In the genomic region with DNA sequence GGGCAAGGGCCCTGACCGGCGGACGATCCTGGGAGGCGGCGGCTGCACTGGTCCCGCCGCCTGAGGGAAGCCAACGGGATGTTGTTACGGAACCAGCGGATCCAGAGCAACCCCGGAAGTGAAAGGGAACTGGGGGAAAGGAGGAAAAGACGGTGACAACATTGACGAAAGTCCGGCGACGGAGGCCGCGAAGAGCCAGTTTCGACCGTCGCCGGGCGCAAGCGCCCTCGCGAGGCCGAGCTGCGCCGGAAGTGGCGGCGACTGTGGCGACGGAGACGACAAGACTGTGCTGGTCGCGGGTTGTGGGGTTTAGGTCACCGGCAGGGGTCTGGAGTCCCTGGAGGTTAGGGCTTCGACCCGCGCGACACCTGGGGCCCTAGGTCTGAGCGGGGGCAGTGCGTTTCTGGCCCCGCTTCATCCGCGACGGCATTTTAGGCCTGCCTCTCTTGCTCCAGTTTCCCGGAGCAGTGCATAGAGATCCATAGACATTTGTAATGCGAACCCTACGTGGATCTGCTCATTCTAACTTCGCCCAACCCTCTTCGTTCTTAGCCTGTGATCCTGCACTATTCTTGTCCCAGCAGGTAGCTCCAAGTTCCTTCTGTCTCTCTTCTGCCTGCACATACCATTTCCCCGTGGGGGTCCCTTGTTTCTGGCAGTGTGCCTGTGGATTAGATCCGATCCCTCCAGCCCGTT, we compare ENCODE assay signal across 8 cellular contexts. TPM values are rescaled to one million over a fixed set of nuclear protein-coding genes. Genes with fewer than 3 reads are reported as not detected.
DNase-seq lines count a peak whose midpoint lies in the region.

A gene (minus strand): TSS at position 120 of the 696 bp plus-strand sequence. CDS start 138 bp downstream, outside the sequence.

- peaks cover 7% of the 10 kb centered on the region for H3K4me1 ChIP-seq in HAP-1
- peaks cover 4% of the 10 kb centered on the region; the same call in 1 of the 2 replicates for H3K4me1 ChIP-seq in SJCRH30

- peak within 1 kb of the TSS; percentile 70 for H3K27ac ChIP-seq in SJCRH30

- H3K4me3 ChIP-seq in HAP-1 (peak within 1 kb of the TSS; percentile 88), MG63 (peak within 1 kb of the TSS; percentile 63), SJCRH30 (peak within 1 kb of the TSS; percentile 73)

- H3K36me3 ChIP-seq in HAP-1 (replicated peaks) (no peaks in the 10 kb centered on the region; the same call in 1 of the 2 replicates), MG63 (no peaks in the 10 kb centered on the region), SJCRH30 (no peaks in the 10 kb centered on the region)

- DNase-seq in GF-D8 (lab: John Stamatoyannopoulos, UW) = peak; percentile 70
- DNase-seq in HAP-1 (ENCODE audit: low spot score in 2 of 2) = peak; percentile 83 to 85
- DNase-seq in MG63 = peak; percentile 78
- peak; percentile 81 to 87 for DNase-seq in SJCRH30
- peak; percentile 39 to 64 (median 53) for DNase-seq in activated naive CD4-positive, alpha-beta T cell (lab: John Stamatoyannopoulos, UW)
- DNase-seq in germinal center (ENCODE audit: low spot score) = peak; percentile 82
- peak; percentile 53 for DNase-seq in non-pigmented ciliary epithelial cell (ENCODE audit: low read depth)
- DNase-seq in superior temporal gyrus (ENCODE audit: extremely low spot score) = peak; percentile 98

- H3K9me3 ChIP-seq in HAP-1 (no peaks in the 10 kb centered on the region), MG63 (no peaks in the 10 kb centered on the region), SJCRH30 (replicated peaks) (no peaks in the 10 kb centered on the region)

- no peaks in the 10 kb centered on the region for H3K27me3 ChIP-seq in HAP-1 (ENCODE audit: low read depth)
- no peaks in the 10 kb centered on the region for H3K27me3 ChIP-seq in MG63
- no peaks in the 10 kb centered on the region for H3K27me3 ChIP-seq in SJCRH30

- in situ Hi-C loops in HAP-1 (cut with MboI; ENCODE audit: low sequenced_read_pairs) = no loop called here

RNA-seq across cellular contexts. Expression of the gene that starts here (rescaled TPM):
- 4.1 and 11.3 TPM in 2 replicates for total RNA-seq in MG63 (2014; rRNA removed; shearing (Covaris generic); ENCODE audit: low replicate concordance)
- total RNA-seq in SJCRH30 (2014; rRNA removed; shearing (Covaris generic)) = 32.7 and 37.7 TPM in 2 replicates

Comparison
In these comparisons a context has a peak if more than half of its experiments do, and no peak if none do; other contexts are left out.
1. Peak in every context shown above with its lines: DNase-seq, H3K4me3 ChIP-seq and H3K27ac ChIP-seq.